8 cellular contexts compared by ENCODE assay signal in genomic region chr19:6272913-6273600, GRCh38. TPM values are rescaled to one million over a fixed set of nuclear protein-coding genes. Genes with fewer than 3 reads are reported as not detected.
DNase-seq lines count a peak whose midpoint lies in the region; ATAC-seq and TF ChIP-seq lines count a peak whose summit lies in the region.
"Had no signal": no experiment of that assay in that cellular context is flagged by ENCODE, and none has a peak within 500 bp of the region (broad histone marks: within the 10 kb centered on the region; RNA-seq: fewer than 3 reads in every experiment).

No MANE protein-coding gene starts in this region.

- no peaks in the 10 kb centered on the region for H3K9me3 ChIP-seq in lung (ENCODE audit: control insufficient read depth in 2 of 2, insufficient read depth in 1 of 2, low read length in 1 of 2)
- no peaks in the 10 kb centered on the region for H3K9me3 ChIP-seq in thoracic aorta

- H3K27me3 ChIP-seq in lung (ENCODE audit: control insufficient read depth, insufficient read depth) (no peaks in the 10 kb centered on the region), thoracic aorta (replicated peaks; ENCODE audit: insufficient read depth) (no peaks in the 10 kb centered on the region)

- peaks cover 85% of the 10 kb centered on the region for H3K4me1 Mint-ChIP-seq in chondrocyte (ENCODE audit: low read depth)

- TF ChIP-seq POLR2A in NB4 (IDR thresholded peaks at IDR 0.05; ENCODE audit: extremely low read depth, insufficient read length) = no peak

- peak overlapping the region; percentile 99 for H3K27ac Mint-ChIP-seq in chondrocyte (ENCODE audit: unreplicated experiment)

- H3K36me3 ChIP-seq in lung (ENCODE audit: control insufficient read depth in 2 of 2, insufficient read depth in 2 of 2, low read length in 2 of 2) (peaks cover 3 to 15% of the 10 kb centered on the region in 2 donors), thoracic aorta (peaks cover 5% of the 10 kb centered on the region)

- H3K9me3 Mint-ChIP-seq in chondrocyte (ENCODE audit: low read depth) = no peaks in the 10 kb centered on the region

- peak overlapping the region; percentile 59 for H3K4me3 Mint-ChIP-seq in chondrocyte (ENCODE audit: unreplicated experiment)

- 70 to 75% methylated on average over 22 of the region's 22 CpGs for WGBS in lung, 2 donors

- peaks cover 13% of the 10 kb centered on the region for H3K36me3 Mint-ChIP-seq in chondrocyte (ENCODE audit: low read depth)

- ATAC-seq in lung (ENCODE audit: insufficient read depth, low FRiP score) (no peak), thoracic aorta (ENCODE audit: insufficient number of reproducible peaks, low FRiP score, low read depth) (no peak), HG03196 (IDR thresholded peaks at IDR 0.05; ENCODE audit: unreplicated experiment) (no peak), GM18519 (IDR thresholded peaks at IDR 0.05; ENCODE audit: low FRiP score, unreplicated experiment) (no peak)

- H3K27me3 Mint-ChIP-seq in chondrocyte (ENCODE audit: low read depth) = no peaks in the 10 kb centered on the region

- peak overlapping the region; percentile 25 for H3K4me3 ChIP-seq in NB4 (ENCODE audit: low read depth, low read length)
- H3K4me3 ChIP-seq in lung = no peak overlapping the region
- H3K4me3 ChIP-seq in thoracic aorta = peak overlapping the region; percentile 64

- TF ChIP-seq CTCF in NB4 (IDR thresholded peaks at IDR 0.05; ENCODE audit: low read depth, low read length) = no peak
- no peak for TF ChIP-seq CTCF in chondrocyte (IDR thresholded peaks at IDR 0.05)
- TF ChIP-seq CTCF in lung (IDR thresholded peaks at IDR 0.05; ENCODE audit: control extremely low read depth, extremely low read depth) = no peak
- TF ChIP-seq CTCF in thoracic aorta (IDR thresholded peaks at IDR 0.05) = no peak

- DNase-seq in NB4 (ENCODE audit: low read depth) (no peak), chondrocyte (ENCODE audit: low spot score) (no peak), lung (ENCODE audit: low spot score) (no peak), thoracic aorta (ENCODE audit: low spot score) (no peak), COLO668 (lab: John Stamatoyannopoulos, UW; ENCODE audit: unreplicated experiment) (no peak)
- DNase-seq: erythroblast had no signal

- H3K4me1 ChIP-seq in lung (ENCODE audit: control insufficient read depth in 2 of 2, insufficient read depth in 2 of 2, low read length in 2 of 2) (peaks cover 43 to 83% of the 10 kb centered on the region in 2 donors), thoracic aorta (ENCODE audit: control insufficient read depth in 1 of 2, low read depth in 2 of 2) (peaks cover 60 to 70% of the 10 kb centered on the region in 2 donors)

- H3K27ac ChIP-seq in lung (ENCODE audit: low read depth in 1 of 2, low read length in 1 of 2) (peak overlapping the region; percentile 91 to 98), thoracic aorta (peak overlapping the region; percentile 94)

RNA-seq across cellular contexts. Expression of gene MLLT1, which starts 6.7 kb away (rescaled TPM):
- total RNA-seq in chondrocyte (57.7 to 61.2 TPM (median 60.9 TPM) in 3 replicates), lung (100 to 1,000 TPM in 1 of 2 donors, 10 to 100 TPM in 1; 24.8 to 120 TPM), thoracic aorta (10 to 100 TPM; 23.0 to 31.4 TPM)
- 10 to 100 TPM; 28.2 to 44.1 TPM for polyA plus RNA-seq in lung
